ENCODE assay signal across 22 cellular contexts in genomic region chr9:106602354-106602753, GRCh38.
"Had no signal": no experiment of that assay in that cellular context is flagged by ENCODE, and none has a peak within 500 bp of the region (broad histone marks: within the 10 kb centered on the region; RNA-seq: fewer than 3 reads in every experiment).

No MANE protein-coding gene starts in this region.

- H3K9me3 ChIP-seq: adrenal gland had no signal

- H3K4me3 ChIP-seq: adrenal gland had no signal

- FAIRE-seq: RCC 7860 had no signal

- H3K27me3 ChIP-seq: adrenal gland had no signal

- ATAC-seq: activated CD8-positive, alpha-beta T cell treated with anti-CD3 and anti-CD28 coated beads, Interleukin-2, amount 10 ng/mL, durations not matched to agents 7 days and 5 days; T-helper 17 cell; WTC11 had no signal

- H3K36me3 ChIP-seq: adrenal gland had no signal

- H3K27ac ChIP-seq: adrenal gland had no signal

- H3K4me1 ChIP-seq: adrenal gland had no signal

- DNase-seq: activated CD4-positive, alpha-beta T cell treated with anti-CD3 and anti-CD28 coated beads for 48 hours; activated CD4-positive, alpha-beta T cell treated with anti-CD3 and anti-CD28 coated beads, Interleukin-2, amount 50 U/mL, for 4 hours; activated CD4-positive, CD25-positive, alpha-beta regulatory T cell treated with anti-CD3 and anti-CD28 coated beads, Interleukin-2, amount 50 U/mL, for 72 hours; activated CD8-positive, alpha-beta memory T cell treated with anti-CD3 and anti-CD28 coated beads, Interleukin-2, amount 50 U/mL, for 48 hours; activated CD8-positive, alpha-beta T cell treated with anti-CD3 and anti-CD28 coated beads, Interleukin-2, amount 10 ng/mL, durations not matched to agents 7 days and 5 days; activated naive CD4-positive, alpha-beta T cell treated with anti-CD3 and anti-CD28 coated beads, Interleukin-2, amount 50 U/mL, for 16 hours; activated naive CD8-positive, alpha-beta T cell treated with anti-CD3 and anti-CD28 coated beads, Interleukin-2, amount 10 ng/mL, durations not matched to agents 7 days and 5 days; activated T-cell treated with anti-CD3 and anti-CD28 coated beads, Interleukin-2, amount 50 U/mL, for 1 hour; adrenal gland; anterior cingulate cortex; Kasumi-1; NCI-H1048; NCI-H146; NCI-H187 treated with DMSO at 0.1 percent for 48 hours; NCI-H2107; NCI-H510A treated with DMSO at 0.1 percent for 48 hours; NK-92 treated with Interleukin-12 subunit alpha and Interleukin-12 subunit beta, amount 100 ng/mL, for 24 hours; SHP77 treated with DMSO at 0.1 percent for 48 hours; T-helper 17 cell; T-helper 9 cell had no signal
